15 cellular contexts compared by ENCODE assay signal in genomic region chr15:68192804-68193521, GRCh38. TPM values are rescaled to one million over a fixed set of nuclear protein-coding genes. Genes with fewer than 3 reads are reported as not detected.
DNase-seq lines count a peak whose midpoint lies in the region; ATAC-seq, FAIRE-seq and TF ChIP-seq lines count a peak whose summit lies in the region.
"Had no signal": no experiment of that assay in that cellular context is flagged by ENCODE, and none has a peak within 500 bp of the region (broad histone marks: within the 10 kb centered on the region; RNA-seq: fewer than 3 reads in every experiment).

No MANE protein-coding gene starts in this region.

- no peak overlapping the region for H3K9ac ChIP-seq in MM.1S (ENCODE audit: low read length)

- peaks cover 80% of the 10 kb centered on the region for H3F3A ChIP-seq in MM.1S (ENCODE audit: insufficient read depth, low read length)

- CTCF ChIA-PET in A549 (lab: Yijun Ruan, JAX), result interaction anchor here (1.5 to 6.3 kb wide), 2 partner anchors 18 to 329 kb away, joined by 9 to 42 read pairs; no protein-coding TSS in a partner anchor

- H3K9me3 ChIP-seq in A549 (no peaks in the 10 kb centered on the region), MM.1S (replicated peaks; ENCODE audit: insufficient read depth, low read length) (no peaks in the 10 kb centered on the region)
- H3K9me3 ChIP-seq: tibial artery had no signal

- no peaks in the 10 kb centered on the region for H3K4me1 Mint-ChIP-seq in stimulated activated naive CD8-positive, alpha-beta T cell treated with anti-CD3 and anti-CD28 coated beads, Interleukin-15, amount 100 ng/mL, for 72 hours

- H3K4me2 ChIP-seq in A549 (no peak overlapping the region), MM.1S (ENCODE audit: low read depth, low read length) (no peak overlapping the region)

- ATAC-seq in A549, result peak in 1 of 2 experiments; percentile 9; a peak in 1 of 6 replicates
- peak; percentile 74 for ATAC-seq in left lobe of liver
- no peak for ATAC-seq in GM21360 (IDR thresholded peaks at IDR 0.05; ENCODE audit: unreplicated experiment)
- ATAC-seq in stimulated activated naive CD8-positive, alpha-beta T cell treated with anti-CD3 and anti-CD28 coated beads, Interleukin-15, amount 100 ng/mL, for 72 hours, result no peak
- ATAC-seq in GM21786 (IDR thresholded peaks at IDR 0.05; ENCODE audit: unreplicated experiment), result no peak

- H3K27ac ChIP-seq in A549, result no peak overlapping the region
- peak overlapping the region; percentile 93; the same call in 1 of the 2 replicates for H3K27ac ChIP-seq in MM.1S (ENCODE audit: low read length)
- H3K27ac ChIP-seq: SK-N-MC, tibial artery had no signal

- H4K20me1 ChIP-seq in MM.1S (ENCODE audit: insufficient read depth, low read length), result no peaks in the 10 kb centered on the region

- DNase-seq in A549 (ENCODE audit: low read depth in 1 of 2, low spot score in 1 of 2) (no peak), MM.1S (no peak), cerebellum (ENCODE audit: low spot score) (peak; percentile 45), left lobe of liver (ENCODE audit: low spot score) (peak; percentile 67), T-helper 1 cell (no peak)
- DNase-seq in stimulated activated naive CD8-positive, alpha-beta T cell treated with anti-CD3 and anti-CD28 coated beads, Interleukin-15, amount 100 ng/mL, for 72 hours, result no peak
- DNase-seq: activated naive CD4-positive, alpha-beta T cell treated with Interleukin-2 at 50 U/mL for 16 hours; DMS53; NCI-H1048; NCI-H2171 treated with DMSO at 0.1 percent for 48 hours; tibial artery had no signal

- H3K4me1 ChIP-seq in A549 (no peaks in the 10 kb centered on the region), MM.1S (ENCODE audit: low read length) (peaks cover 67% of the 10 kb centered on the region)

- H3K9me3 Mint-ChIP-seq in stimulated activated naive CD8-positive, alpha-beta T cell treated with anti-CD3 and anti-CD28 coated beads, Interleukin-15, amount 100 ng/mL, for 72 hours, result no peaks in the 10 kb centered on the region

- no peak for TF ChIP-seq RAD21 in A549 (conservative IDR thresholded peaks at IDR 0.05 in 1 of 2, IDR thresholded peaks at IDR 0.05 in 1 of 2)

- H3K27ac Mint-ChIP-seq in stimulated activated naive CD8-positive, alpha-beta T cell treated with anti-CD3 and anti-CD28 coated beads, Interleukin-15, amount 100 ng/mL, for 72 hours, result peak overlapping the region in 1 of 2 donors; percentile 91

- no peak for TF ChIP-seq CTCF in A549 (IDR thresholded peaks at IDR 0.05)
- TF ChIP-seq CTCF in MM.1S (IDR thresholded peaks at IDR 0.05; ENCODE audit: low read length), result no peak

- WGBS in A549 (ENCODE audit: missing lambda C conversion rate), result 91% methylated on average over 5 of the region's 5 CpGs

- peaks cover 15% of the 10 kb centered on the region for H3K36me3 ChIP-seq in MM.1S (replicated peaks; ENCODE audit: insufficient read depth, low read length)

- no peak overlapping the region for H3K4me3 Mint-ChIP-seq in stimulated activated naive CD8-positive, alpha-beta T cell treated with anti-CD3 and anti-CD28 coated beads, Interleukin-15, amount 100 ng/mL, for 72 hours

- no peak for TF ChIP-seq EP300 in A549 (IDR thresholded peaks at IDR 0.05)

- H3K27me3 ChIP-seq in MM.1S (replicated peaks; ENCODE audit: insufficient read depth, low read length), result no peaks in the 10 kb centered on the region
- H3K27me3 ChIP-seq: tibial artery had no signal

- POLR2A ChIA-PET in A549 (lab: Yijun Ruan, JAX), result no interaction called here

- H3K79me2 ChIP-seq in MM.1S (ENCODE audit: low read length), result peaks cover 64% of the 10 kb centered on the region

- H3K27me3 Mint-ChIP-seq in stimulated activated naive CD8-positive, alpha-beta T cell treated with anti-CD3 and anti-CD28 coated beads, Interleukin-15, amount 100 ng/mL, for 72 hours, result no peaks in the 10 kb centered on the region

- no peak for TF ChIP-seq POLR2A in A549 (IDR thresholded peaks at IDR 0.05; ENCODE audit: low read length)

- H3K9me2 ChIP-seq in MM.1S (replicated peaks; ENCODE audit: insufficient read depth, low read length), result no peaks in the 10 kb centered on the region

- H3K4me3 ChIP-seq in A549 (no peak overlapping the region), MM.1S (ENCODE audit: low read length) (no peak overlapping the region)
- H3K4me3 ChIP-seq: SK-N-MC, tibial artery had no signal

- H2AFZ ChIP-seq in MM.1S (ENCODE audit: low read length), result no peak overlapping the region

- FAIRE-seq in A549 (lab: Jason Lieb, UNC), result peak; percentile 23
- FAIRE-seq: colon had no signal

TF ChIP-seq in A549, 52 proteins besides CTCF, POLR2A, EP300 and RAD21:
- no peak for TF ChIP-seq REST (IDR thresholded peaks at IDR 0.05)
- no peak for TF ChIP-seq NPAS2 (CRISPR knock-in tag; IDR thresholded peaks at IDR 0.05; ENCODE audit: borderline replicate concordance)
- no peak for TF ChIP-seq JUNB (IDR thresholded peaks at IDR 0.05)
- no peak for TF ChIP-seq EHF (CRISPR knock-in tag; IDR thresholded peaks at IDR 0.05)
- TF ChIP-seq HEYL (CRISPR knock-in tag; IDR thresholded peaks at IDR 0.05), result no peak
- no peak for TF ChIP-seq PBX3 (IDR thresholded peaks at IDR 0.05)
- no peak for TF ChIP-seq FOSB (CRISPR knock-in tag; IDR thresholded peaks at IDR 0.05)
- TF ChIP-seq MYC (IDR thresholded peaks at IDR 0.05; ENCODE audit: borderline replicate concordance, low read length), result no peak
- TF ChIP-seq JUN (IDR thresholded peaks at IDR 0.05), result no peak
- TF ChIP-seq HOXB5 (CRISPR knock-in tag; IDR thresholded peaks at IDR 0.05), result no peak
- TF ChIP-seq TFCP2L1 (CRISPR knock-in tag; IDR thresholded peaks at IDR 0.05), result no peak

RNA-seq across cellular contexts. Expression of gene CALML4, which starts 12.2 kb away (rescaled TPM):
- polyA plus RNA-seq in A549 (2011; rRNA removed), result 10.4 and 18.2 TPM in 2 replicates
- 4.7 and 6.3 TPM in 2 replicates for polyA plus RNA-seq in A549 (2012; cell fraction: cytosol; rRNA removed)
- polyA plus RNA-seq in A549 (2012; cell fraction: nucleus; rRNA removed), result 16.2 and 20.8 TPM in 2 replicates
- polyA plus RNA-seq in A549 (2017; fragmentation: RNase III; extraction: RNeasy Plus Mini Kit Qiagen cat#74134 plus additional on column Dnase treatment), result 11.0 to 13.8 TPM (median 12.1 TPM) in 3 replicates
- 3.2 and 3.8 TPM in 2 replicates for polyA minus RNA-seq in A549 (2011; rRNA and poly(A)+ RNA removed)
- total RNA-seq in cerebellum, result 6.3 TPM
- total RNA-seq in left lobe of liver, result 6.8 TPM

RNA-seq across cellular contexts. Expression of gene CLN6, which starts 36.6 kb away (rescaled TPM):
- polyA plus RNA-seq in A549 (2011; rRNA removed) (47.5 and 58.0 TPM in 2 replicates), A549 (2017; fragmentation: RNase III; extraction: RNeasy Plus Mini Kit Qiagen cat#74134 plus additional on column Dnase treatment) (69.5 to 74.0 TPM (median 69.7 TPM) in 3 replicates)
- polyA plus RNA-seq in A549 (2012; cell fraction: cytosol; rRNA removed), result 87.7 and 149 TPM in 2 replicates
- 166 and 173 TPM in 2 replicates for polyA plus RNA-seq in A549 (2012; cell fraction: nucleus; rRNA removed)
- polyA minus RNA-seq in A549 (2011; rRNA and poly(A)+ RNA removed), result 124 and 139 TPM in 2 replicates
- total RNA-seq in cerebellum (14.8 TPM), left lobe of liver (12.2 TPM)

Comparison
In these comparisons a context has a peak if more than half of its experiments do, and no peak if none do; other contexts are left out.
1. DNase-seq: peak in cerebellum (single experiment) and left lobe of liver (single experiment); none in A549 (0 of 2), MM.1S (single experiment), T-helper 1 cell (0 of 5) and stimulated activated naive CD8-positive, alpha-beta T cell treated with anti-CD3 and anti-CD28 coated beads, Interleukin-15, amount 100 ng/mL, for 72 hours (0 of 2).